32 cellular contexts compared by ENCODE assay signal in the genomic region with DNA sequence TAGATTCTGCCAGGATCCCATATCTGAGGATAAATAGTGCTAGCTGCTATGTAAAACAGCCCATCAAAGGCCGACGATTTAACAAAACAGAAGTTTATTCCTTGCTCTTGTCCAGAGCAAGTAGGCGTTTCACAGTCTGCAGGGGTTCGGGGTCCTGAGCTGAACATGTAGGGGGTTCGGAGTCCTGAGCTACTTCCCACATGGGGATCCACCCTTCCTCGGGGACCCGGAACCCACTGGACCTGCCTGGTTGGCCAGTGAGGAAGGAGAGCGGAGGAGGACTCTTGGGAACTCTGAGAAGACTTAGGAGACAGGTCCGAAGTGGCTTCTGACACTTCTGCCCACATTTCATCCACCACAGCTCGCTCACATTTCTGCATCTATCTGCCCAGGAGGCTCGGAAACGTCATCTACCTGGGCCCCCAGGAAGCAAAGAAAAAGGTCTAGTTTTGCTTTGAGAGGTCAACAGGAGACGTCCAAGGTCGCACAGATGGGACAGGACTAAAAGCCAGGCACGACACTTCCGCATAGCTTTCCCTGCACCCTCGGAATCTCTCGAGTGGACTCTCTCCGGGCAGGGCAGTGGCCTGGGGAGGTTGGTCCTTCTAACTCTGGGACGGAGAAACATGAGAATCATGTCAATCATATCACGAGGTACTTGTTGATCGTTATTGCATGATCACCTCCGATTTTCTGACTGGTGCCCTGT.
"Had no signal": no experiment of that assay in that cellular context is flagged by ENCODE, and none has a peak within 500 bp of the region (broad histone marks: within the 10 kb centered on the region; RNA-seq: fewer than 3 reads in every experiment).

No MANE protein-coding gene starts in this region.

- H3K4me3 Mint-ChIP-seq: activated CD8-positive, alpha-beta T cell treated with anti-CD3 and anti-CD28 coated beads for 36 hours; activated naive CD4-positive, alpha-beta T cell treated with anti-CD3 and anti-CD28 coated beads, Interleukin-2, amount 50 U/mL, for 24 hours; activated naive CD8-positive, alpha-beta T cell treated with anti-CD3 and anti-CD28 coated beads, Interleukin-2, amount 10 ng/mL, durations not matched to agents 7 days and 5 days; activated T-cell treated with anti-CD3 and anti-CD28 coated beads, Interleukin-2, amount 50 U/mL, for 24 hours had no signal

- H3K4me1 ChIP-seq: ascending aorta had no signal

- H3K36me3 ChIP-seq: ascending aorta, Peyer's patch had no signal

- H3K9me3 Mint-ChIP-seq: activated CD8-positive, alpha-beta T cell treated with anti-CD3 and anti-CD28 coated beads for 36 hours; activated naive CD4-positive, alpha-beta T cell treated with anti-CD3 and anti-CD28 coated beads, Interleukin-2, amount 50 U/mL, for 24 hours; activated naive CD8-positive, alpha-beta T cell treated with anti-CD3 and anti-CD28 coated beads, Interleukin-2, amount 10 ng/mL, durations not matched to agents 7 days and 5 days; activated T-cell treated with anti-CD3 and anti-CD28 coated beads, Interleukin-2, amount 50 U/mL, for 24 hours; activated T-helper 2 cell treated with anti-CD3 and anti-CD28 coated beads, Interferon-gamma antibody, Interleukin-2, Interleukin-4, amounts not matched to agents 10 μg/mL and 5 μg/mL and 100 μg/mL, durations not matched to agents 14 hours and 24 hours and 36 hours had no signal

- H3K27ac Mint-ChIP-seq: activated CD8-positive, alpha-beta T cell treated with anti-CD3 and anti-CD28 coated beads for 36 hours; activated naive CD4-positive, alpha-beta T cell treated with anti-CD3 and anti-CD28 coated beads, Interleukin-2, amount 50 U/mL, for 24 hours; activated naive CD8-positive, alpha-beta T cell treated with anti-CD3 and anti-CD28 coated beads, Interleukin-2, amount 10 ng/mL, durations not matched to agents 7 days and 5 days; activated T-cell treated with anti-CD3 and anti-CD28 coated beads, Interleukin-2, amount 50 U/mL, for 24 hours; activated T-helper 2 cell treated with anti-CD3 and anti-CD28 coated beads, Interferon-gamma antibody, Interleukin-2, Interleukin-4, amounts not matched to agents 10 μg/mL and 5 μg/mL and 100 μg/mL, durations not matched to agents 14 hours and 24 hours and 36 hours had no signal

- H3K36me3 Mint-ChIP-seq: activated naive CD4-positive, alpha-beta T cell treated with anti-CD3 and anti-CD28 coated beads, Interleukin-2, amount 50 U/mL, for 24 hours; activated naive CD8-positive, alpha-beta T cell treated with anti-CD3 and anti-CD28 coated beads, Interleukin-2, amount 10 ng/mL, durations not matched to agents 7 days and 5 days had no signal

- DNase-seq: activated CD4-positive, alpha-beta T cell treated with anti-CD3 and anti-CD28 coated beads for 1 hour; activated CD4-positive, alpha-beta T cell treated with anti-CD3 and anti-CD28 coated beads for 48 hours; activated CD4-positive, alpha-beta T cell treated with anti-CD3 and anti-CD28 coated beads, Interleukin-2, amount 50 U/mL, for 4 hours; activated CD4-positive, CD25-positive, alpha-beta regulatory T cell; activated CD8-positive, alpha-beta T cell treated with anti-CD3 and anti-CD28 coated beads for 36 hours; activated gamma-delta T cell; activated naive CD4-positive, alpha-beta T cell treated with Interleukin-2 at 50 U/mL for 16 hours; activated naive CD8-positive, alpha-beta T cell treated with anti-CD3 and anti-CD28 coated beads, Interleukin-2, amount 10 ng/mL, durations not matched to agents 7 days and 5 days; activated T-cell treated with anti-CD3 and anti-CD28 coated beads, Interleukin-2, amount 50 U/mL, for 24 hours; amygdala; Karpas-422; KBM-7; NCI-H1105; NCI-H1417 treated with DMSO at 0.1 percent for 48 hours; NCI-H187 treated with DMSO at 0.1 percent for 48 hours; NCI-H2081 treated with DMSO at 0.1 percent for 48 hours; NCI-H510A; NCI-H526; NCI-H748 treated with DMSO at 0.1 percent for 48 hours; NK-92 treated with Interleukin-12 subunit alpha and Interleukin-12 subunit beta, amount 100 ng/mL, for 24 hours; PC-3; Peyer's patch; RPMI8226; SIG-M5; SW 1271; T-helper 1 cell; T-helper 2 cell; T-helper 9 cell had no signal

- H3K9me3 ChIP-seq: ascending aorta, Peyer's patch had no signal

- ATAC-seq: activated CD8-positive, alpha-beta T cell treated with anti-CD3 and anti-CD28 coated beads for 36 hours; PC-3 had no signal

- H3K27ac ChIP-seq: ascending aorta, Peyer's patch, VCaP had no signal

- H3K4me3 ChIP-seq: ascending aorta, Peyer's patch had no signal

- H3K4me1 Mint-ChIP-seq: activated naive CD4-positive, alpha-beta T cell treated with anti-CD3 and anti-CD28 coated beads, Interleukin-2, amount 50 U/mL, for 24 hours; activated naive CD8-positive, alpha-beta T cell treated with anti-CD3 and anti-CD28 coated beads, Interleukin-2, amount 10 ng/mL, durations not matched to agents 7 days and 5 days had no signal
